In genomic region chr20:44034451-44034850, GRCh38 we compare ENCODE assay signal across 14 cellular contexts.
A peak's percentile ranks its signal among the peaks of the same experiment; 100 is the strongest.
DNase-seq lines count a peak whose midpoint lies in the region; ATAC-seq and TF ChIP-seq lines count a peak whose summit lies in the region.
"Had no signal": no experiment of that assay in that cellular context is flagged by ENCODE, and none has a peak within 500 bp of the region (broad histone marks: within the 10 kb centered on the region; RNA-seq: fewer than 3 reads in every experiment).

No MANE protein-coding gene starts in this region.

- H3K4me1 ChIP-seq in Loucy (ENCODE audit: insufficient read depth, low read length, poor library complexity, severe bottlenecking): peaks cover 71% of the 10 kb centered on the region

- peak; percentile 44 for DNase-seq in activated effector memory CD4-positive, alpha-beta T cell treated with anti-CD3 and anti-CD28 coated beads, Interleukin-2, amount 50 U/mL, for 16 hours
- no peak for DNase-seq in activated effector memory CD4-positive, alpha-beta T cell treated with Interleukin-2 at 50 U/mL for 16 hours
- DNase-seq in mesenteric fat pad (ENCODE audit: low spot score) (peak; percentile 33), SHP77 (lab: John Stamatoyannopoulos, UW) (no peak), kidney glomerular epithelial cell (lab: John Stamatoyannopoulos, UW) (no peak)
- DNase-seq in stimulated activated CD8-positive, alpha-beta memory T cell treated with anti-CD3 and anti-CD28 coated beads, Interleukin-4, amount 100 ng/mL, for 48 hours: peak; percentile 18
- DNase-seq: C1 segment of cervical spinal cord; Calu3; CD4-positive, alpha-beta T cell; DMS 273 treated with DMSO at 0.1 percent for 48 hours; GOT3; H9 had no signal

- no peak overlapping the region for H2AFZ ChIP-seq in Loucy (ENCODE audit: low read length)

- H3K36me3 ChIP-seq in Loucy (ENCODE audit: insufficient read depth, low read length): no peaks in the 10 kb centered on the region

- peaks cover 12% of the 10 kb centered on the region for H3F3A ChIP-seq in Loucy (ENCODE audit: low read depth)

- H3K27me3 ChIP-seq in Loucy (ENCODE audit: insufficient read depth, low read length, poor library complexity, severe bottlenecking): no peaks in the 10 kb centered on the region

- peak overlapping the region; percentile 53 for H3K4me3 ChIP-seq in Loucy (ENCODE audit: low read length, poor library complexity, severe bottlenecking)

- no peaks in the 10 kb centered on the region for H4K20me1 ChIP-seq in Loucy (ENCODE audit: insufficient read depth, low read length, poor library complexity, severe bottlenecking)

- peak overlapping the region; percentile 53 for H3K4me2 ChIP-seq in Loucy (ENCODE audit: low read depth, low read length, poor library complexity, severe bottlenecking)

- TF ChIP-seq CTCF in Loucy (conservative IDR thresholded peaks at IDR 0.05; ENCODE audit: low read length): no peak

- no peak for ATAC-seq in GM18909 (IDR thresholded peaks at IDR 0.05; ENCODE audit: poor library complexity, unreplicated experiment)

- no peaks in the 10 kb centered on the region for H3K79me2 ChIP-seq in Loucy (ENCODE audit: insufficient read depth, low read length)

- H3K9ac ChIP-seq in Loucy (ENCODE audit: low read depth, low read length, poor library complexity, severe bottlenecking): peak overlapping the region; percentile 64

- no peaks in the 10 kb centered on the region; the same call in 1 of the 2 replicates for H3K9me3 ChIP-seq in Loucy (ENCODE audit: insufficient read depth, low read depth, low read length)

- H3K9me2 ChIP-seq in Loucy (replicated peaks; ENCODE audit: low read depth, low read length): no peaks in the 10 kb centered on the region

Comparison
In these comparisons a context has a peak if more than half of its experiments do, and no peak if none do; other contexts are left out.
1. DNase-seq: peak in activated effector memory CD4-positive, alpha-beta T cell treated with anti-CD3 and anti-CD28 coated beads, Interleukin-2, amount 50 U/mL, for 16 hours (single experiment), mesenteric fat pad (single experiment) and stimulated activated CD8-positive, alpha-beta memory T cell treated with anti-CD3 and anti-CD28 coated beads, Interleukin-4, amount 100 ng/mL, for 48 hours (single experiment); none in activated effector memory CD4-positive, alpha-beta T cell treated with Interleukin-2 at 50 U/mL for 16 hours (single experiment), SHP77 (0 of 2) and kidney glomerular epithelial cell (single experiment).